16 cellular contexts compared by ENCODE assay signal in genomic region chr5:17445185-17445584, GRCh38. TPM values are rescaled to one million over a fixed set of nuclear protein-coding genes. Genes with fewer than 3 reads are reported as not detected.
DNase-seq lines count a peak whose midpoint lies in the region; FAIRE-seq and TF ChIP-seq lines count a peak whose summit lies in the region.
"Had no signal": no experiment of that assay in that cellular context is flagged by ENCODE, and none has a peak within 500 bp of the region (broad histone marks: within the 10 kb centered on the region; RNA-seq: fewer than 3 reads in every experiment).

No MANE protein-coding gene starts in this region.

- no peak overlapping the region for H3K18ac ChIP-seq in mesenchymal stem cell (ENCODE audit: low read depth in 1 of 2, low read length in 2 of 2)

- H3K9ac ChIP-seq in mesenchymal stem cell (ENCODE audit: low read length) (no peak overlapping the region), GM23248 (no peak overlapping the region)
- H3K9ac ChIP-seq: BLaER1 had no signal

- H3K4me1 ChIP-seq in A673 (ENCODE audit: insufficient read depth, low read length, poor library complexity, severe bottlenecking) (peaks cover 40% of the 10 kb centered on the region), hepatocyte (ENCODE audit: insufficient read depth) (peaks cover 8% of the 10 kb centered on the region), stomach (peaks cover 0 to 7% (median 2%) of the 10 kb centered on the region in 4 donors), mesenchymal stem cell (ENCODE audit: control insufficient read depth, insufficient read depth, low read depth, low read length) (no peaks in the 10 kb centered on the region), GM23248 (ENCODE audit: insufficient read depth) (peaks cover 21% of the 10 kb centered on the region)

- WGBS in hepatocyte (ENCODE audit: low lambda C conversion rate, missing lambda C conversion rate), result 57% methylated on average over 2 of the region's 2 CpGs
- 34 to 48% (median 38%) methylated on average over 2 of the region's 2 CpGs for WGBS in stomach, 5 donors
- WGBS in mesenchymal stem cell, result 92% methylated on average over 1 of the region's 2 CpGs
- WGBS in GM23248 (ENCODE audit: low coverage in 1 of 2, low lambda C conversion rate in 2 of 2, missing lambda C conversion rate in 2 of 2), 2 experiments, result 84 to 87% methylated on average over 2 of the region's 2 CpGs

- no peak for TF ChIP-seq EP300 in stomach (IDR thresholded peaks at IDR 0.05)

- CTCF ChIA-PET in A673 (lab: Charles Lee), result no interaction called here

- peaks cover 19% of the 10 kb centered on the region; the same call in 1 of the 2 replicates for H3F3A ChIP-seq in GM23248 (ENCODE audit: insufficient read depth)

- H3K27ac ChIP-seq in A673 (ENCODE audit: low read depth, low read length, poor library complexity, severe bottlenecking) (peak overlapping the region; percentile 86), hepatocyte (no peak overlapping the region), stomach (peak overlapping the region in 3 of 5 donors; percentile 51 to 68 (median 55)), mesenchymal stem cell (ENCODE audit: low read length, poor library complexity, severe bottlenecking) (no peak overlapping the region), GM23248 (no peak overlapping the region)
- H3K27ac ChIP-seq: BLaER1 had no signal

- peaks cover 7% of the 10 kb centered on the region for H3K9me3 ChIP-seq in A673 (ENCODE audit: low read depth, low read length, poor library complexity, severe bottlenecking)
- H3K9me3 ChIP-seq in hepatocyte (ENCODE audit: low read depth), result no peaks in the 10 kb centered on the region
- H3K9me3 ChIP-seq in stomach, result peaks cover 0 to 5% (median 0%) of the 10 kb centered on the region in 4 donors
- no peaks in the 10 kb centered on the region for H3K9me3 ChIP-seq in mesenchymal stem cell (ENCODE audit: control insufficient read depth, low read length)
- H3K9me3 ChIP-seq in GM23248 (ENCODE audit: low read depth), result no peaks in the 10 kb centered on the region

- TF ChIP-seq CTCF in A673 (conservative IDR thresholded peaks at IDR 0.05; ENCODE audit: low read depth, low read length), result no peak
- no peak for TF ChIP-seq CTCF in hepatocyte (IDR thresholded peaks at IDR 0.05; ENCODE audit: poor library complexity)
- no peak for TF ChIP-seq CTCF in stomach (IDR thresholded peaks at IDR 0.05)

- H3K9me2 ChIP-seq in hepatocyte (replicated peaks; ENCODE audit: insufficient read depth) (no peaks in the 10 kb centered on the region), GM23248 (ENCODE audit: insufficient read depth) (no peaks in the 10 kb centered on the region)

- H3K27me3 ChIP-seq in A673 (replicated peaks; ENCODE audit: insufficient read depth, low read depth, low read length, poor library complexity) (no peaks in the 10 kb centered on the region), hepatocyte (no peaks in the 10 kb centered on the region), stomach (no peaks in the 10 kb centered on the region), mesenchymal stem cell (ENCODE audit: control insufficient read depth in 1 of 2, insufficient read depth in 1 of 2, low read length in 2 of 2) (peaks cover 0 to 6% of the 10 kb centered on the region in 2 experiments), GM23248 (replicated peaks; ENCODE audit: insufficient read depth) (no peaks in the 10 kb centered on the region)
- H3K27me3 ChIP-seq: BLaER1 had no signal

- H3K79me2 ChIP-seq in hepatocyte (no peaks in the 10 kb centered on the region), GM23248 (ENCODE audit: insufficient read depth) (no peaks in the 10 kb centered on the region)

- H3K4me3 ChIP-seq in A673 (ENCODE audit: low read depth, low read length, poor library complexity, severe bottlenecking) (no peak overlapping the region), hepatocyte (no peak overlapping the region), stomach (no peak overlapping the region), mesenchymal stem cell (ENCODE audit: insufficient read depth in 1 of 2, low read depth in 1 of 2, low read length in 2 of 2) (no peak overlapping the region), GM23248 (no peak overlapping the region)
- H3K4me3 ChIP-seq: BLaER1 had no signal

- no peak overlapping the region for H2AK5ac ChIP-seq in mesenchymal stem cell (ENCODE audit: low read length, severe bottlenecking)

- H2AFZ ChIP-seq in hepatocyte (no peak overlapping the region), mesenchymal stem cell (ENCODE audit: low read depth, low read length) (no peak overlapping the region), GM23248 (no peak overlapping the region)

- no peak overlapping the region for H4K91ac ChIP-seq in mesenchymal stem cell (ENCODE audit: low read length)

- intact Hi-C loops in A673 (cut with micrococcal nuclease; ENCODE audit: unreplicated experiment) (no loop called here), stomach (cut with DNase I; ENCODE audit: low total_unique reads) (no loop called here)

- H2BK15ac ChIP-seq in mesenchymal stem cell (ENCODE audit: low read depth, poor library complexity, severe bottlenecking), result no peak overlapping the region

- BruUV-seq in A673 (replicated peaks; lab: Mats Ljungman, UMichigan), result no TSS peak

- no peak for DNase-seq in A673 (ENCODE audit: low spot score)
- no peak for DNase-seq in HTR-8/SVneo (ENCODE audit: insufficient read length, low spot score)
- DNase-seq in hepatocyte (ENCODE audit: low spot score), result peak; percentile 23
- peak; percentile 50 for DNase-seq in stomach
- DNase-seq in mesenchymal stem cell, result no peak
- DNase-seq in GM23248, result no peak
- no peak for DNase-seq in NCI-H510A treated with DMSO at 0.1 percent for 48 hours (lab: John Stamatoyannopoulos, UW)
- DNase-seq: CD4-positive, CD25-positive, alpha-beta regulatory T cell; DMS53; GF-D8 had no signal

- in situ Hi-C loops in GM23248 (cut with MboI), result no loop called here

- no peak overlapping the region for H4K8ac ChIP-seq in mesenchymal stem cell (ENCODE audit: low read length)

- H3K4ac ChIP-seq in mesenchymal stem cell (ENCODE audit: low read depth in 1 of 2, low read length in 2 of 2), result no peak overlapping the region

- H3K23ac ChIP-seq in mesenchymal stem cell (ENCODE audit: low read length in 2 of 2), result no peak overlapping the region

- no peak overlapping the region for H2BK5ac ChIP-seq in mesenchymal stem cell (ENCODE audit: low read depth, low read length, poor library complexity, severe bottlenecking)

- H2BK12ac ChIP-seq in mesenchymal stem cell (ENCODE audit: low read length in 2 of 2), result no peak overlapping the region

- no peak overlapping the region for H3K14ac ChIP-seq in mesenchymal stem cell (ENCODE audit: low read length in 2 of 2)

- H2BK120ac ChIP-seq in mesenchymal stem cell (ENCODE audit: low read depth, low read length), result no peak overlapping the region

- peak; percentile 60 for FAIRE-seq in HTR-8/SVneo (lab: Jason Lieb, UNC)
- FAIRE-seq: A204.1, GM19239, H54, HepG2 had no signal

- TF ChIP-seq POLR2A in stomach (IDR thresholded peaks at IDR 0.05), result no peak

- POLR2A ChIA-PET in A673 (lab: Charles Lee; ENCODE audit: low non-redundant PET), result no interaction called here

- H3K4me2 ChIP-seq in hepatocyte, result no peak overlapping the region
- H3K4me2 ChIP-seq in mesenchymal stem cell (ENCODE audit: low read length, poor library complexity, severe bottlenecking), result no peak overlapping the region
- H3K4me2 ChIP-seq in GM23248 (ENCODE audit: unreplicated experiment), result no peak overlapping the region
- H3K4me2 ChIP-seq: BLaER1 had no signal

- H3K36me3 ChIP-seq in A673 (ENCODE audit: insufficient read depth, low read length, poor library complexity, severe bottlenecking) (no peaks in the 10 kb centered on the region), hepatocyte (replicated peaks; ENCODE audit: insufficient read depth, low read depth) (no peaks in the 10 kb centered on the region), stomach (no peaks in the 10 kb centered on the region), mesenchymal stem cell (ENCODE audit: control insufficient read depth in 1 of 2, insufficient read depth in 2 of 2, low read depth in 1 of 2, low read length in 2 of 2) (no peaks in the 10 kb centered on the region), GM23248 (ENCODE audit: low read depth) (no peaks in the 10 kb centered on the region)
- H3K36me3 ChIP-seq: BLaER1 had no signal

- no peaks in the 10 kb centered on the region for H3K79me1 ChIP-seq in mesenchymal stem cell (replicated peaks; ENCODE audit: low read length, poor library complexity, severe bottlenecking)

- H4K20me1 ChIP-seq in hepatocyte (ENCODE audit: insufficient read depth, poor library complexity, severe bottlenecking) (no peaks in the 10 kb centered on the region), GM23248 (ENCODE audit: insufficient read depth) (no peaks in the 10 kb centered on the region)
- H4K20me1 ChIP-seq: BLaER1 had no signal

RNA-seq across cellular contexts. Expression of gene TAF11L2, which starts 52.8 kb away (rescaled TPM):
- total RNA-seq in A673 (2021) (not detected in 2 replicates), hepatocyte (not detected in 2 replicates), stomach (not detected)
- polyA plus RNA-seq in hepatocyte (not detected in 2 replicates), stomach (not detected), GM23248 (2016; fragmentation: Nextera tagmentation; extraction: Ambion mirVana) (not detected in 2 replicates)
- polyA plus RNA-seq in mesenchymal stem cell (2013, experiment 1 of 2), result not detected
- polyA plus RNA-seq in mesenchymal stem cell (2013, experiment 2 of 2), result not detected
- not detected in 2 replicates for total RNA-seq in GM23248 (2014; rRNA removed; shearing (Covaris generic))
- total RNA-seq: CD4-positive, CD25-positive, alpha-beta regulatory T cell; HepG2; HT1080 had no signal
- polyA plus RNA-seq: CD4-positive, CD25-positive, alpha-beta regulatory T cell; HepG2 had no signal

Comparison
In these comparisons a context has a peak if more than half of its experiments do, and no peak if none do; other contexts are left out.
1. DNase-seq: peak in hepatocyte (single experiment) and stomach (single experiment); none in A673 (single experiment), HTR-8/SVneo (single experiment), mesenchymal stem cell (single experiment), GM23248 (single experiment) and NCI-H510A treated with DMSO at 0.1 percent for 48 hours (single experiment).
2. H3K27ac ChIP-seq: peak in A673 (single experiment) and stomach (3 of 5); none in hepatocyte (single experiment), mesenchymal stem cell (single experiment) and GM23248 (single experiment).